8 cellular contexts compared by ENCODE assay signal in the genomic region with DNA sequence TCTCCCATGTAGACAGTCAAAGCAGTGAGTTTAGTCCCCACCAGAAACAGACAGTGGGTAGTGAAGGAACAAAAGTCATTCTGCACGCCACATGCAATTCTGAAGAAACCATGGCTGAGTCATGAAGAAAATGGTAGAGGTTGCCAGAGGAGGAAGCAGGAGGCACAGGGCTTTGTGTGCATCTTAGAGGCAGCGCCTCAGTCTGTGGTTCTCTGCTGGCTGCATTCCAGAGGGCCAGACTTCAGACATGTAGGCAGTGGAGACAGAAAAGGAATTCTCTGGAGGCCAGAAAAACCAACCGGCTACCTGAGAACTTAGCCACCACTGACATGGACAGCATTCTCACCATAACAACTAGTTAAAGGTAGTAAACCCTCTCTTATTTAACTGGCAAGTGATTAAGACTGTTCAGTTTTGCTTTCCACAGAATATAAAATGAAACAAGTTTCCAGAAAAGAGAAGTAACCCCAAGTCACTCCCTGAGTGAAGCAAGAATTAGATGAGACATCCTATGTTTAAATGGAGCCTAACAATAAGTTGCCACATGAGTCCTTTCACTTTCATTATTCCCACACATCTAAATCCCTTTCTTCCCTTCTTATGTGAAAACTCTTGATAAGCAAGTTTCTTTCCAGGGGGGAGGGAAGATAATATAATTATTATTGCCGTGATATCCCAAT.
DNase-seq lines count a peak whose midpoint lies in the region; ATAC-seq and TF ChIP-seq lines count a peak whose summit lies in the region.

No MANE protein-coding gene starts in this region.

- TF ChIP-seq POLR2A in NB4 (IDR thresholded peaks at IDR 0.05; ENCODE audit: extremely low read depth, insufficient read length) (no peak), ovary (IDR thresholded peaks at IDR 0.05) (no peak)

- WGBS in ovary, 3 donors: 59 to 71% (median 70%) methylated on average over 4 of the region's 4 CpGs

- TF ChIP-seq EP300 in ovary (IDR thresholded peaks at IDR 0.05): no peak

- H3K4me3 ChIP-seq in AG09309 (ENCODE audit: control insufficient read depth, low read depth, low read length) (no peak overlapping the region), NB4 (ENCODE audit: low read depth, low read length) (no peak overlapping the region), choroid plexus epithelial cell (ENCODE audit: low read depth, low read length) (no peak overlapping the region), mucosa of descending colon (no peak overlapping the region), ovary (no peak overlapping the region)

- intact Hi-C loops in mucosa of descending colon (cut with DNase I, micrococcal nuclease): no loop called here
- intact Hi-C loops in ovary (cut with DNase I): no loop called here

- H3K36me3 ChIP-seq in mucosa of descending colon (ENCODE audit: low read depth): no peaks in the 10 kb centered on the region
- H3K36me3 ChIP-seq in ovary: no peaks in the 10 kb centered on the region

- ATAC-seq in mucosa of descending colon: peak; percentile 76
- no peak for ATAC-seq in GM21447 (IDR thresholded peaks at IDR 0.05; ENCODE audit: unreplicated experiment)
- no peak for ATAC-seq in GM19328 (IDR thresholded peaks at IDR 0.05; ENCODE audit: unreplicated experiment)

- no peaks in the 10 kb centered on the region for H3K9me3 ChIP-seq in mucosa of descending colon
- H3K9me3 ChIP-seq in ovary: no peaks in the 10 kb centered on the region

- H3K4me1 ChIP-seq in mucosa of descending colon (ENCODE audit: low read depth): no peaks in the 10 kb centered on the region
- H3K4me1 ChIP-seq in ovary (ENCODE audit: insufficient read depth): no peaks in the 10 kb centered on the region

- no peaks in the 10 kb centered on the region for H3K27me3 ChIP-seq in ovary

- no peak for TF ChIP-seq CTCF in AG09309 (IDR thresholded peaks at IDR 0.05; ENCODE audit: control insufficient read depth, insufficient read depth, low read depth, low read length, missing control alignments)
- no peak for TF ChIP-seq CTCF in NB4 (IDR thresholded peaks at IDR 0.05; ENCODE audit: low read depth, low read length)
- TF ChIP-seq CTCF in choroid plexus epithelial cell (conservative IDR thresholded peaks at IDR 0.05; ENCODE audit: low read depth, low read length): no peak
- TF ChIP-seq CTCF in mucosa of descending colon (IDR thresholded peaks at IDR 0.05): no peak
- no peak for TF ChIP-seq CTCF in ovary (IDR thresholded peaks at IDR 0.05)

- DNase-seq in AG09309 (ENCODE audit: low read depth): peak; percentile 53
- peak; percentile 54 for DNase-seq in NB4 (ENCODE audit: low read depth)
- DNase-seq in choroid plexus epithelial cell (ENCODE audit: low read depth): peak; percentile 85
- peak; percentile 30 to 53 (median 32) for DNase-seq in mucosa of descending colon
- no peak for DNase-seq in ovary
- DNase-seq in effector CD4-positive, alpha-beta T cell: no peak

- no peak overlapping the region for H3K27ac ChIP-seq in ovary

Comparison
In these comparisons a context has a peak if more than half of its experiments do, and no peak if none do; other contexts are left out.
1. DNase-seq: peak in AG09309 (single experiment), NB4 (single experiment), choroid plexus epithelial cell (single experiment) and mucosa of descending colon (3 of 3); none in ovary (0 of 5) and effector CD4-positive, alpha-beta T cell (single experiment).